ENCODE assay signal across 11 cellular contexts in genomic region chr3:184337981-184338380, GRCh38.
DNase-seq lines count a peak whose midpoint lies in the region; TF ChIP-seq lines count a peak whose summit lies in the region.
"Had no signal": no experiment of that assay in that cellular context is flagged by ENCODE, and none has a peak within 500 bp of the region (broad histone marks: within the 10 kb centered on the region; RNA-seq: fewer than 3 reads in every experiment).

No MANE protein-coding gene starts in this region.

- no peaks in the 10 kb centered on the region for H3K9me3 Mint-ChIP-seq in activated T-cell treated with anti-CD3 and anti-CD28 coated beads, Interleukin-2, amount 50 U/mL, for 24 hours

- intact Hi-C loops in tibial artery (cut with DNase I; ENCODE audit: low total_unique reads), result loop anchor here (2.0 kb wide), 2 partner anchors 25 to 39 kb away; partner anchors contain the start of gene PSMD2

- peak overlapping the region; percentile 7 for H3K4me3 Mint-ChIP-seq in activated T-cell treated with anti-CD3 and anti-CD28 coated beads, Interleukin-2, amount 50 U/mL, for 24 hours

- H3K27me3 ChIP-seq in mucosa of stomach (ENCODE audit: control insufficient read depth, insufficient read depth, low read length) (no peaks in the 10 kb centered on the region), tibial artery (no peaks in the 10 kb centered on the region)

- H3K9ac ChIP-seq in mucosa of stomach (ENCODE audit: low read length), result peak overlapping the region; percentile 17

- peaks cover 37% of the 10 kb centered on the region for H3K36me3 Mint-ChIP-seq in activated T-cell treated with anti-CD3 and anti-CD28 coated beads, Interleukin-2, amount 50 U/mL, for 24 hours (ENCODE audit: low read depth)

- H3K4me1 Mint-ChIP-seq in activated T-cell treated with anti-CD3 and anti-CD28 coated beads, Interleukin-2, amount 50 U/mL, for 24 hours (ENCODE audit: low read depth), result peaks cover 46% of the 10 kb centered on the region

- no peak for TF ChIP-seq CTCF in choroid plexus epithelial cell (conservative IDR thresholded peaks at IDR 0.05; ENCODE audit: low read depth, low read length)
- TF ChIP-seq CTCF in tibial artery (IDR thresholded peaks at IDR 0.05), result no peak

- peak overlapping the region; percentile 97 to 98 for H3K27ac ChIP-seq in tibial artery

- DNase-seq in activated T-cell treated with anti-CD3 and anti-CD28 coated beads, Interleukin-2, amount 50 U/mL, for 24 hours, result no peak
- no peak for DNase-seq in activated T-cell treated with anti-CD3 and anti-CD28 coated beads for 4 hours
- no peak for DNase-seq in choroid plexus epithelial cell (ENCODE audit: low read depth)
- no peak for DNase-seq in tibial artery
- DNase-seq in NCI-H1105 treated with DMSO at 0.1 percent for 48 hours (lab: John Stamatoyannopoulos, UW), result no peak
- DNase-seq in SHP77 treated with DMSO at 0.1 percent for 48 hours (lab: John Stamatoyannopoulos, UW), result no peak
- DNase-seq in pons (ENCODE audit: low spot score), result no peak
- DNase-seq: NCI-H226; stimulated activated CD4-positive, alpha-beta T cell treated with anti-CD3 and anti-CD28 coated beads, Interleukin-1b, Interleukin-23, amount 100 ng/mL, for 48 hours had no signal

- no peaks in the 10 kb centered on the region for H3K27me3 Mint-ChIP-seq in activated T-cell treated with anti-CD3 and anti-CD28 coated beads, Interleukin-2, amount 50 U/mL, for 24 hours

- H3K4me1 ChIP-seq in mucosa of stomach (ENCODE audit: control insufficient read depth, insufficient read depth, low read length) (peaks cover 44% of the 10 kb centered on the region), tibial artery (peaks cover 0 to 39% (median 27%) of the 10 kb centered on the region in 4 donors)

- H3K36me3 ChIP-seq in mucosa of stomach (ENCODE audit: control insufficient read depth, insufficient read depth, low read length) (peaks cover 7% of the 10 kb centered on the region), tibial artery (peaks cover 29 to 42% (median 40%) of the 10 kb centered on the region in 3 donors)

- H3K4me3 ChIP-seq in choroid plexus epithelial cell (ENCODE audit: low read depth, low read length), result peak overlapping the region; percentile 38
- no peak overlapping the region for H3K4me3 ChIP-seq in mucosa of stomach (ENCODE audit: low read length)
- H3K4me3 ChIP-seq in tibial artery, result peak overlapping the region; percentile 90 to 94
- H3K4me3 ChIP-seq: GM12878 had no signal

- peak overlapping the region; percentile 20 for H3K27ac Mint-ChIP-seq in activated T-cell treated with anti-CD3 and anti-CD28 coated beads, Interleukin-2, amount 50 U/mL, for 24 hours

- H3K9me3 ChIP-seq in mucosa of stomach (ENCODE audit: control insufficient read depth, low read length) (no peaks in the 10 kb centered on the region), tibial artery (no peaks in the 10 kb centered on the region)
